ENCODE assay signal across 25 cellular contexts in the genomic region with DNA sequence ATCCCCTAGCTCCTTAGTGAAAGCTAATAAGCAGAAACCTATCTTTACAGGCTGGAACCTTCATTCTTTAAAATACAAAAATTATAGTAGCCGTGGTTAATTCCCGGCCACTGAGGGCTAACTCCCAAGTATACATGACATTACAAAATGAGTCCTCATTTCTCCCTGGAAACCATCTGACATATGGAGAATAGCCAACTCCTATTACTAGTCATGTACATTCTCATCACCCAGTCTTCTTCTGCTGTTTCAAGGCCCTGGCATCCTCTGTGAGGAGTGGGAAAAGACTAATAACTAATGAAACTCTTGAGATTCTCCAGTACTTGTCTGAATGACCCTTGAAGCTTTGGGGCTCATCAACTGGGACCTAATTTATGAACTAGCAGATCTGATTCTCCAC. TPM values are rescaled to one million over a fixed set of nuclear protein-coding genes. Genes with fewer than 3 reads are reported as not detected.
A peak's percentile ranks its signal among the peaks of the same experiment; 100 is the strongest.
DNase-seq lines count a peak whose midpoint lies in the region; ATAC-seq and TF ChIP-seq lines count a peak whose summit lies in the region.
"Had no signal": no experiment of that assay in that cellular context is flagged by ENCODE, and none has a peak within 500 bp of the region (broad histone marks: within the 10 kb centered on the region; RNA-seq: fewer than 3 reads in every experiment).

No MANE protein-coding gene starts in this region.

- H3K4me1 ChIP-seq in fibroblast of lung (ENCODE audit: control insufficient read depth, extremely low read depth, insufficient read depth, low read length) = no peaks in the 10 kb centered on the region

- no peak for ATAC-seq in stimulated activated naive CD8-positive, alpha-beta T cell treated with anti-CD3 and anti-CD28 coated beads, Interleukin-15, amount 100 ng/mL, for 72 hours
- ATAC-seq in stimulated activated naive CD8-positive, alpha-beta T cell treated with anti-CD3 and anti-CD28 coated beads, Interleukin-15, Interleukin-2, amounts not matched to agents 100 U/mL and 50 U/mL, for 24 hours = no peak
- ATAC-seq: lower lobe of right lung, natural killer cell, T-cell had no signal

- DNase-seq in stimulated activated naive CD8-positive, alpha-beta T cell treated with anti-CD3 and anti-CD28 coated beads, Interleukin-15, amount 100 ng/mL, for 72 hours = no peak
- no peak for DNase-seq in stimulated activated naive CD8-positive, alpha-beta T cell treated with anti-CD3 and anti-CD28 coated beads, Interleukin-15, Interleukin-2, amounts not matched to agents 100 U/mL and 50 U/mL, for 24 hours
- DNase-seq in SK-N-MC (ENCODE audit: low read depth, low spot score) (no peak), fibroblast of lung (ENCODE audit: low read depth in 2 of 2) (peak; percentile 29), GM10248 (ENCODE audit: extremely low spot score) (no peak), NCI-H2029 (lab: John Stamatoyannopoulos, UW) (no peak)
- no peak for DNase-seq in activated CD4-positive, alpha-beta T cell treated with anti-CD3 and anti-CD28 coated beads, Interleukin-2, amount 10 ng/mL, durations not matched to agents 7 days and 5 days
- DNase-seq: activated CD4-positive, alpha-beta T cell treated with anti-CD3 and anti-CD28 coated beads, Interleukin-2, amount 50 U/mL, for 4 hours; activated CD4-positive, CD25-positive, alpha-beta regulatory T cell; activated CD8-positive, alpha-beta memory T cell treated with anti-CD3 and anti-CD28 coated beads, Interleukin-2, amount 50 U/mL, for 4 hours; activated naive CD8-positive, alpha-beta T cell treated with anti-CD3 and anti-CD28 coated beads, Interleukin-2, amount 10 ng/mL, durations not matched to agents 7 days and 5 days; Calu3; head of caudate nucleus; lower lobe of right lung; natural killer cell; NCI-H1048; NCI-H1694; NCI-H526; occipital lobe; psoas muscle; SJCRH30; stimulated activated naive CD4-positive, alpha-beta T cell treated with Interleukin-2 at 50 U/mL for 16 hours; T-cell had no signal

- H4K20me1 ChIP-seq in fibroblast of lung (ENCODE audit: control insufficient read depth, extremely low read depth, insufficient read depth, low read length) = peaks cover 9% of the 10 kb centered on the region

- H3K4me1 Mint-ChIP-seq in stimulated activated naive CD8-positive, alpha-beta T cell treated with anti-CD3 and anti-CD28 coated beads, Interleukin-15, amount 100 ng/mL, for 72 hours = peaks cover 46% of the 10 kb centered on the region
- H3K4me1 Mint-ChIP-seq in activated CD4-positive, alpha-beta T cell treated with anti-CD3 and anti-CD28 coated beads, Interleukin-2, amount 10 ng/mL, durations not matched to agents 7 days and 5 days = peaks cover 23% of the 10 kb centered on the region

- H3K36me3 ChIP-seq in SK-N-MC (ENCODE audit: insufficient read depth, low read length) = peaks cover 57% of the 10 kb centered on the region
- peaks cover 2% of the 10 kb centered on the region for H3K36me3 ChIP-seq in fibroblast of lung (ENCODE audit: control insufficient read depth, insufficient read depth, low read length)

- no peaks in the 10 kb centered on the region for H3K9me3 ChIP-seq in SK-N-MC (ENCODE audit: low read depth, low read length)
- H3K9me3 ChIP-seq in fibroblast of lung (ENCODE audit: control insufficient read depth, insufficient read depth, low read depth, low read length) = no peaks in the 10 kb centered on the region
- H3K9me3 ChIP-seq: BLaER1 treated with 17β-estradiol and CSF1 and Interleukin-3, amounts not matched to agents 10 nM and 100 nM; lower lobe of right lung; psoas muscle; SJCRH30 had no signal

- peak overlapping the region; percentile 12 to 54 for H3K27ac Mint-ChIP-seq in stimulated activated naive CD8-positive, alpha-beta T cell treated with anti-CD3 and anti-CD28 coated beads, Interleukin-15, amount 100 ng/mL, for 72 hours
- no peak overlapping the region for H3K27ac Mint-ChIP-seq in activated CD4-positive, alpha-beta T cell treated with anti-CD3 and anti-CD28 coated beads, Interleukin-2, amount 10 ng/mL, durations not matched to agents 7 days and 5 days
- H3K27ac Mint-ChIP-seq: activated naive CD8-positive, alpha-beta T cell treated with anti-CD3 and anti-CD28 coated beads, Interleukin-2, amount 10 ng/mL, durations not matched to agents 7 days and 5 days; activated T-helper 2 cell treated with anti-CD3 and anti-CD28 coated beads, Interferon-gamma antibody, Interleukin-2, Interleukin-4, amounts not matched to agents 10 μg/mL and 5 μg/mL and 100 μg/mL, durations not matched to agents 14 hours and 24 hours and 36 hours had no signal

- H3K79me2 ChIP-seq in fibroblast of lung (ENCODE audit: control insufficient read depth, insufficient read depth, low read length) = peaks cover 82% of the 10 kb centered on the region

- H3K27me3 ChIP-seq in fibroblast of lung (ENCODE audit: control insufficient read depth, insufficient read depth, low read length) = no peaks in the 10 kb centered on the region
- H3K27me3 ChIP-seq: BLaER1 treated with 17β-estradiol and CSF1 and Interleukin-3, amounts not matched to agents 10 nM and 100 nM; SJCRH30 had no signal

- CTCF ChIA-PET in activated CD4-positive, alpha-beta T cell treated with anti-CD3 and anti-CD28 coated beads, Interleukin-2, amount 10 ng/mL, durations not matched to agents 7 days and 5 days (lab: Charles Lee) = interaction anchor here (1.1 kb wide), 1 partner anchor 9 kb away, joined by 4 read pairs; no protein-coding TSS in a partner anchor
- CTCF ChIA-PET in GM10248 (lab: Yijun Ruan, JAX) = interaction anchor here (2.0 kb wide), 1 partner anchor 11 kb away, joined by 6 read pairs; no protein-coding TSS in a partner anchor

- peaks cover 29% of the 10 kb centered on the region for H3K36me3 Mint-ChIP-seq in activated CD4-positive, alpha-beta T cell treated with anti-CD3 and anti-CD28 coated beads, Interleukin-2, amount 10 ng/mL, durations not matched to agents 7 days and 5 days (ENCODE audit: low read depth)
- H3K36me3 Mint-ChIP-seq: natural killer cell had no signal

- no peak overlapping the region for H3K4me3 ChIP-seq in SK-N-MC
- no peak overlapping the region for H3K4me3 ChIP-seq in fibroblast of lung (replicated peaks in 1 of 4; ENCODE audit: control extremely low read depth in 1 of 4, insufficient read depth in 1 of 4, low read depth in 3 of 4, low read length in 4 of 4)
- H3K4me3 ChIP-seq: BLaER1 treated with 17β-estradiol and CSF1 and Interleukin-3, amounts not matched to agents 10 nM and 100 nM; lower lobe of right lung; psoas muscle; SJCRH30 had no signal

- no peaks in the 10 kb centered on the region for H3K9me3 Mint-ChIP-seq in stimulated activated naive CD8-positive, alpha-beta T cell treated with anti-CD3 and anti-CD28 coated beads, Interleukin-15, amount 100 ng/mL, for 72 hours
- H3K9me3 Mint-ChIP-seq in activated CD4-positive, alpha-beta T cell treated with anti-CD3 and anti-CD28 coated beads, Interleukin-2, amount 10 ng/mL, durations not matched to agents 7 days and 5 days = no peaks in the 10 kb centered on the region
- H3K9me3 Mint-ChIP-seq: activated naive CD8-positive, alpha-beta T cell treated with anti-CD3 and anti-CD28 coated beads, Interleukin-2, amount 10 ng/mL, durations not matched to agents 7 days and 5 days; activated T-helper 2 cell treated with anti-CD3 and anti-CD28 coated beads, Interferon-gamma antibody, Interleukin-2, Interleukin-4, amounts not matched to agents 10 μg/mL and 5 μg/mL and 100 μg/mL, durations not matched to agents 14 hours and 24 hours and 36 hours; natural killer cell; T-cell had no signal

- H2AFZ ChIP-seq in fibroblast of lung (ENCODE audit: low read length) = no peak overlapping the region

- H3K4me3 Mint-ChIP-seq in stimulated activated naive CD8-positive, alpha-beta T cell treated with anti-CD3 and anti-CD28 coated beads, Interleukin-15, amount 100 ng/mL, for 72 hours = no peak overlapping the region
- no peak overlapping the region for H3K4me3 Mint-ChIP-seq in activated CD4-positive, alpha-beta T cell treated with anti-CD3 and anti-CD28 coated beads, Interleukin-2, amount 10 ng/mL, durations not matched to agents 7 days and 5 days
- H3K4me3 Mint-ChIP-seq: activated naive CD8-positive, alpha-beta T cell treated with anti-CD3 and anti-CD28 coated beads, Interleukin-2, amount 10 ng/mL, durations not matched to agents 7 days and 5 days; natural killer cell; T-cell had no signal

- no peak overlapping the region for H3K4me2 ChIP-seq in fibroblast of lung (ENCODE audit: extremely low read depth, insufficient read depth, low read length)

- H3K27me3 Mint-ChIP-seq in stimulated activated naive CD8-positive, alpha-beta T cell treated with anti-CD3 and anti-CD28 coated beads, Interleukin-15, amount 100 ng/mL, for 72 hours = no peaks in the 10 kb centered on the region
- H3K27me3 Mint-ChIP-seq in activated CD4-positive, alpha-beta T cell treated with anti-CD3 and anti-CD28 coated beads, Interleukin-2, amount 10 ng/mL, durations not matched to agents 7 days and 5 days = no peaks in the 10 kb centered on the region
- H3K27me3 Mint-ChIP-seq: activated naive CD8-positive, alpha-beta T cell treated with anti-CD3 and anti-CD28 coated beads, Interleukin-2, amount 10 ng/mL, durations not matched to agents 7 days and 5 days; T-cell had no signal

- POLR2A ChIA-PET in activated CD4-positive, alpha-beta T cell treated with anti-CD3 and anti-CD28 coated beads, Interleukin-2, amount 10 ng/mL, durations not matched to agents 7 days and 5 days (lab: Charles Lee) = no interaction called here
- POLR2A ChIA-PET in GM10248 (lab: Yijun Ruan, JAX) = no interaction called here

- peak overlapping the region; percentile 9 for H3K9ac ChIP-seq in SK-N-MC (ENCODE audit: insufficient read length)
- H3K9ac ChIP-seq in fibroblast of lung (ENCODE audit: insufficient read depth, low read length) = no peak overlapping the region
- H3K9ac ChIP-seq: BLaER1 treated with 17β-estradiol and CSF1 and Interleukin-3, amounts not matched to agents 10 nM and 100 nM had no signal

- TF ChIP-seq CTCF in fibroblast of lung (conservative IDR thresholded peaks at IDR 0.05 in 1 of 2, IDR thresholded peaks at IDR 0.05 in 1 of 2; ENCODE audit: low read depth in 1 of 2, low read length in 2 of 2) (no peak), GM10248 (IDR thresholded peaks at IDR 0.05; ENCODE audit: control extremely low read depth, extremely low read depth, low read depth, missing control alignments) (no peak)

- H3K27ac ChIP-seq in SK-N-MC = no peak overlapping the region
- no peak overlapping the region for H3K27ac ChIP-seq in fibroblast of lung (ENCODE audit: insufficient read depth, low read length)
- H3K27ac ChIP-seq: BLaER1 treated with 17β-estradiol and CSF1 and Interleukin-3, amounts not matched to agents 10 nM and 100 nM; lower lobe of right lung; psoas muscle; SJCRH30 had no signal

RNA-seq across cellular contexts. Expression of gene CSNK2A1, which starts 30.2 kb away (rescaled TPM):
- 89.4 and 124 TPM in 2 replicates for total RNA-seq in fibroblast of lung
- polyA plus RNA-seq in fibroblast of lung = 120 and 141 TPM in 2 replicates
- polyA plus RNA-seq in fibroblast of lung (2012) = 73.2 and 84.1 TPM in 2 replicates
- polyA minus RNA-seq in fibroblast of lung (ENCODE audit: low replicate concordance) = 104 and 105 TPM in 2 replicates
- 100 to 1,000 TPM; 111 to 133 TPM for total RNA-seq in activated CD4-positive, alpha-beta T cell treated with anti-CD3 and anti-CD28 coated beads, Interleukin-2, amount 10 ng/mL, durations not matched to agents 7 days and 5 days

RNA-seq across cellular contexts. Expression of gene TBC1D20, which starts 51.1 kb away (rescaled TPM):
- 28.8 and 33.9 TPM in 2 replicates for total RNA-seq in fibroblast of lung
- polyA plus RNA-seq in fibroblast of lung = 36.8 and 38.3 TPM in 2 replicates
- 26.4 and 32.0 TPM in 2 replicates for polyA plus RNA-seq in fibroblast of lung (2012)
- 85.2 and 108 TPM in 2 replicates for polyA minus RNA-seq in fibroblast of lung (ENCODE audit: low replicate concordance)
- 10 to 100 TPM; 29.3 to 31.6 TPM for total RNA-seq in activated CD4-positive, alpha-beta T cell treated with anti-CD3 and anti-CD28 coated beads, Interleukin-2, amount 10 ng/mL, durations not matched to agents 7 days and 5 days

Comparison
In these comparisons a context has a peak if more than half of its experiments do, and no peak if none do; other contexts are left out.
1. DNase-seq: peak in fibroblast of lung (2 of 2); none in stimulated activated naive CD8-positive, alpha-beta T cell treated with anti-CD3 and anti-CD28 coated beads, Interleukin-15, amount 100 ng/mL, for 72 hours (0 of 2), stimulated activated naive CD8-positive, alpha-beta T cell treated with anti-CD3 and anti-CD28 coated beads, Interleukin-15, Interleukin-2, amounts not matched to agents 100 U/mL and 50 U/mL, for 24 hours (single experiment), SK-N-MC (single experiment), activated CD4-positive, alpha-beta T cell treated with anti-CD3 and anti-CD28 coated beads, Interleukin-2, amount 10 ng/mL, durations not matched to agents 7 days and 5 days (single experiment), GM10248 (single experiment) and NCI-H2029 (single experiment).